9 cellular contexts compared by ENCODE assay signal in the genomic region with DNA sequence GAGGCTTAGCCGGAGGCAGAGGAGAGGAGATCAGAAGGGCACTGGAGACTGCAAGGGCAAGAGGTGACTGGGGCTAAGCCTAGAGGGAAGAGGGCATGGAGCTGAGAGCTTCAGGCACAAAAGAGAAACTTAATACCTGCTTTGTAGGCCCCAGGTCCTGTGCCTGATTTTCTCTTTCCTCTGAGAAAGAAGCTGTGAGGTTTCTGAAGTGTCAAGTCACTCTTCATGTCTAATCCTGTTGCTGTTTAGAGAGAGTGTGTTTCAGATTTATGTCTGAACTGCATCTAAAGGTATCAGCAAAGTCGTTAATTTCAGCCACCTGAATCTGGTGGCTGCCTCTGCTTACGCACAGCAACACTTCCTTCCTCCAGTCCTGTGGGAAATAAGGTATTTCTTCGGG.
DNase-seq lines count a peak whose midpoint lies in the region; ATAC-seq, FAIRE-seq and TF ChIP-seq lines count a peak whose summit lies in the region.
"Had no signal": no experiment of that assay in that cellular context is flagged by ENCODE, and none has a peak within 500 bp of the region (broad histone marks: within the 10 kb centered on the region; RNA-seq: fewer than 3 reads in every experiment).

No MANE protein-coding gene starts in this region.

- H3K27ac ChIP-seq in HUES64 (ENCODE audit: low read depth, low read length): peak overlapping the region; percentile 80
- peak overlapping the region; percentile 84 for H3K27ac ChIP-seq in GM12878 (ENCODE audit: control insufficient read depth, insufficient read depth)
- H3K27ac ChIP-seq in spleen: no peak overlapping the region

- TF ChIP-seq EP300 in GM12878 (IDR thresholded peaks at IDR 0.05; ENCODE audit: borderline replicate concordance in 1 of 2, control insufficient read depth in 1 of 2, low read depth in 2 of 2, low read length in 2 of 2): no peak

- TF ChIP-seq RAD21 in GM12878 (IDR thresholded peaks at IDR 0.05; ENCODE audit: insufficient read depth, low read depth, low read length): no peak

- FAIRE-seq in GM12878 (lab: Jason Lieb, UNC): peak; percentile 73

- H3K4me1 Mint-ChIP-seq in Caco-2 (ENCODE audit: low read depth, unreplicated experiment) (peaks cover 32% of the 10 kb centered on the region), nephron progenitor cell (peaks cover 60% of the 10 kb centered on the region)

- H3K27me3 ChIP-seq in Caco-2 (replicated peaks; ENCODE audit: control insufficient read depth, insufficient read depth, low read length) (no peaks in the 10 kb centered on the region), HUES64 (ENCODE audit: insufficient read depth, low read length) (no peaks in the 10 kb centered on the region), GM12878 (replicated peaks in 1 of 2; ENCODE audit: control insufficient read depth in 2 of 2, insufficient read depth in 2 of 2, low read length in 1 of 2) (no peaks in the 10 kb centered on the region), spleen (replicated peaks in 1 of 7) (no peaks in the 10 kb centered on the region)

- H3K36me3 Mint-ChIP-seq in Caco-2 (ENCODE audit: insufficient read depth, unreplicated experiment) (peaks cover 11% of the 10 kb centered on the region), nephron progenitor cell (ENCODE audit: low read depth) (no peaks in the 10 kb centered on the region)

- no peaks in the 10 kb centered on the region for H3K79me2 ChIP-seq in GM12878 (ENCODE audit: control insufficient read depth, insufficient read depth, low read length)

- RAD21 ChIA-PET in GM12878 (lab: Charles Lee; ENCODE audit: unreplicated experiment): interaction anchor here (1.1 to 1.5 kb wide), 3 partner anchors 9 to 83 kb away, joined by 4 to 8 read pairs (median 4); no protein-coding TSS in a partner anchor

- BruUV-seq in Caco-2 (replicated peaks; lab: Mats Ljungman, UMichigan): TSS peak; percentile 67
- BruUV-seq in GM12878 (replicated peaks; lab: Mats Ljungman, UMichigan): no TSS peak

- 60% methylated on average over 3 of the region's 4 CpGs for WGBS in HUES64
- 12% methylated on average over 4 of the region's 4 CpGs for WGBS in GM12878 (ENCODE audit: insufficient coverage, insufficient replicate concordance, low lambda C conversion rate, missing lambda C conversion rate)
- WGBS in spleen, 5 donors: 33 to 44% (median 36%) methylated on average over 4 of the region's 4 CpGs

- H3K9ac ChIP-seq in HUES64 (ENCODE audit: low read depth, low read length): peak overlapping the region; percentile 19; the same call in 1 of the 2 replicates
- H3K9ac ChIP-seq in GM12878 (ENCODE audit: control insufficient read depth, insufficient read depth, low read length): peak overlapping the region; percentile 73

- peaks cover 2% of the 10 kb centered on the region for H3K9me3 Mint-ChIP-seq in Caco-2 (ENCODE audit: unreplicated experiment)
- H3K9me3 Mint-ChIP-seq in nephron progenitor cell: peaks cover 5% of the 10 kb centered on the region

- peak overlapping the region; percentile 91 for H3K4me2 ChIP-seq in GM12878 (ENCODE audit: control insufficient read depth, insufficient read depth)

- H3K27ac Mint-ChIP-seq in Caco-2 (ENCODE audit: unreplicated experiment) (peak overlapping the region; percentile 99), nephron progenitor cell (peak overlapping the region; percentile 99)

- H3K27me3 Mint-ChIP-seq in Caco-2 (ENCODE audit: insufficient read depth, unreplicated experiment): no peaks in the 10 kb centered on the region
- peaks cover 2% of the 10 kb centered on the region for H3K27me3 Mint-ChIP-seq in nephron progenitor cell (ENCODE audit: low read depth, poor library complexity)

- peak; percentile 81 for ATAC-seq in GM12878
- ATAC-seq in HG03095 (IDR thresholded peaks at IDR 0.05; ENCODE audit: unreplicated experiment): no peak

- no peak for TF ChIP-seq POLR2A in GM12878 (IDR thresholded peaks at IDR 0.05; ENCODE audit: low read depth, low read length)
- TF ChIP-seq POLR2A in spleen (IDR thresholded peaks at IDR 0.05): no peak

- peak overlapping the region; percentile 94 for H2AFZ ChIP-seq in GM12878 (ENCODE audit: control insufficient read depth, low read depth, low read length)

- H3K4me3 Mint-ChIP-seq in Caco-2 (ENCODE audit: unreplicated experiment) (peak overlapping the region; percentile 83), nephron progenitor cell (peak overlapping the region; percentile 63)

- CTCF ChIA-PET in Caco-2 (lab: Charles Lee): interaction anchor here (0.7 to 2.9 kb wide), 4 partner anchors 15 to 209 kb away, joined by 3 to 19 read pairs (median 8); no protein-coding TSS in a partner anchor
- CTCF ChIA-PET in GM12878 (lab: Yijun Ruan, JAX): interaction anchor here (0.6 to 3.9 kb wide), 4 partner anchors 9 to 85 kb away, joined by 3 to 16 read pairs (median 6); no protein-coding TSS in a partner anchor

- H3K4me3 ChIP-seq in Caco-2 (ENCODE audit: low read depth, low read length) (0 out of 2 replicates have a peak overlapping the region, but pooled peaks have one; percentile 11), HUES64 (ENCODE audit: low read length) (no peak overlapping the region), GM12878 (peak overlapping the region; percentile 43), spleen (no peak overlapping the region)

- DNase-seq in Caco-2 (no peak), GM12878 (ENCODE audit: low read depth, low spot score) (peak; percentile 68), nephron progenitor cell (no peak), spleen (no peak), COLO668 (lab: John Stamatoyannopoulos, UW; ENCODE audit: unreplicated experiment) (no peak), SIG-M5 treated with dmso at 0.1 percent for 504 hours (lab: John Stamatoyannopoulos, UW; ENCODE audit: unreplicated experiment) (no peak)
- DNase-seq: NCI-H187 had no signal

- in situ Hi-C loops in GM12878 (cut with MboI): no loop called here

- POLR2A ChIA-PET in Caco-2 (lab: Charles Lee): interaction anchor here (0.5 to 2.1 kb wide), 7 partner anchors 15 to 1236 kb away, joined by 3 to 24 read pairs (median 11); partner anchors contain the start of gene PIAS1
- POLR2A ChIA-PET in GM12878 (lab: Charles Lee): interaction anchor here (0.6 to 2.6 kb wide), 4 partner anchors 8 to 109 kb away, joined by 3 to 7 read pairs (median 6); no protein-coding TSS in a partner anchor

- H3K4me1 ChIP-seq in Caco-2 (peaks cover 52% of the 10 kb centered on the region), HUES64 (ENCODE audit: insufficient read depth, low read length) (peaks cover 19% of the 10 kb centered on the region), GM12878 (ENCODE audit: control insufficient read depth, insufficient read depth, low read length) (peaks cover 16% of the 10 kb centered on the region), spleen (peaks cover 0 to 12% (median 2%) of the 10 kb centered on the region in 6 donors)

- no peak for TF ChIP-seq CTCF in Caco-2 (IDR thresholded peaks at IDR 0.05; ENCODE audit: insufficient read depth in 1 of 2, low read depth in 1 of 2, low read length in 1 of 2, severe bottlenecking in 1 of 2, unreplicated experiment in 1 of 2)
- no peak for TF ChIP-seq CTCF in GM12878 (IDR thresholded peaks at IDR 0.05 in 2 of 3, conservative IDR thresholded peaks at IDR 0.05 in 1 of 3; ENCODE audit: control insufficient read depth in 2 of 3, extremely low read depth in 1 of 3, insufficient read depth in 1 of 3, low read depth in 3 of 3, low read length in 3 of 3)
- no peak for TF ChIP-seq CTCF in nephron progenitor cell (IDR thresholded peaks at IDR 0.05)
- TF ChIP-seq CTCF in spleen (IDR thresholded peaks at IDR 0.05 in 8 of 11, conservative IDR thresholded peaks at IDR 0.05 in 3 of 11): no peak

- H3K9me3 ChIP-seq in Caco-2 (no peaks in the 10 kb centered on the region), HUES64 (ENCODE audit: insufficient read depth, low read depth, low read length) (no peaks in the 10 kb centered on the region), GM12878 (replicated peaks; ENCODE audit: control insufficient read depth, insufficient read depth, low read length) (peaks cover 3% of the 10 kb centered on the region; the same call in 2 of the 3 replicates), spleen (no peaks in the 10 kb centered on the region)

- no peaks in the 10 kb centered on the region for H4K20me1 ChIP-seq in GM12878 (ENCODE audit: control insufficient read depth, insufficient read depth)

- intact Hi-C loops in Caco-2 (cut with micrococcal nuclease; ENCODE audit: unreplicated experiment): loop anchor here (1.0 to 5.0 kb wide), 8 partner anchors 15 to 108 kb away; partner anchors contain the start of gene PIAS1
- intact Hi-C loops in GM12878 (cut with micrococcal nuclease; ENCODE audit: unreplicated experiment): loop anchor here (5.0 kb wide), 1 partner anchor 86 kb away; no protein-coding TSS in a partner anchor
- intact Hi-C loops in spleen (cut with DNase I; ENCODE audit: low total_unique reads): no loop called here

- H3K36me3 ChIP-seq in Caco-2 (ENCODE audit: control insufficient read depth, insufficient read depth, low read length): no peaks in the 10 kb centered on the region; the same call in 1 of the 2 replicates
- H3K36me3 ChIP-seq in HUES64 (ENCODE audit: insufficient read depth, low read length): no peaks in the 10 kb centered on the region
- H3K36me3 ChIP-seq in GM12878 (ENCODE audit: control insufficient read depth in 2 of 2, insufficient read depth in 2 of 2, low read length in 1 of 2): no peaks in the 10 kb centered on the region
- H3K36me3 ChIP-seq in spleen: no peaks in the 10 kb centered on the region

- SMC1A ChIA-PET in GM12878 (lab: Charles Lee; ENCODE audit: uncharacterized antibody, unreplicated experiment): interaction anchor here (0.7 to 3.7 kb wide), 8 partner anchors 9 to 168 kb away, joined by 3 to 32 read pairs (median 5); partner anchors contain the start of gene PIAS1

TF ChIP-seq in GM12878, 131 proteins besides CTCF, POLR2A, EP300 and RAD21 (continues in another document):
- TF ChIP-seq SPI1 (IDR thresholded peaks at IDR 0.05; ENCODE audit: borderline replicate concordance, insufficient read depth, low read depth, low read length) (peak; percentile 29; the same call in 1 of the 2 replicates), EZH2 (IDR thresholded peaks at IDR 0.05; ENCODE audit: borderline replicate concordance, control insufficient read depth, low read depth, low read length) (no peak), MLLT1 (IDR thresholded peaks at IDR 0.05) (no peak)

Comparison
In these comparisons a context has a peak if more than half of its experiments do, and no peak if none do; other contexts are left out.
1. H3K4me3 ChIP-seq: peak in Caco-2 (single experiment) and GM12878 (single experiment); none in HUES64 (single experiment) and spleen (0 of 8).
2. H3K27ac ChIP-seq: peak in HUES64 (single experiment) and GM12878 (single experiment); none in spleen (0 of 8).